In genomic region chr11:62340269-62340901, GRCh38 we compare ENCODE assay signal across 1 cellular context.
TF ChIP-seq lines count a peak whose summit lies in the region.

No MANE protein-coding gene starts in this region.

TF ChIP-seq in HepG2, 621 proteins besides CTCF, POLR2A, EP300 and RAD21 (continued from another document and continues in another):
- no peak for TF ChIP-seq WIZ (CRISPR knock-in tag; IDR thresholded peaks at IDR 0.05)
- TF ChIP-seq ELF3 (CRISPR knock-in tag; IDR thresholded peaks at IDR 0.05), result peak; percentile 70
- no peak for TF ChIP-seq ZNF234 (CRISPR knock-in tag; conservative IDR thresholded peaks at IDR 0.05)
- 0 out of 2 replicates have a peak, but pooled peaks have one; percentile 32 for TF ChIP-seq ZSCAN21 (CRISPR knock-in tag; IDR thresholded peaks at IDR 0.05; ENCODE audit: borderline replicate concordance)
- TF ChIP-seq RAD51 (IDR thresholded peaks at IDR 0.05; ENCODE audit: borderline replicate concordance), result no peak
- no peak for TF ChIP-seq ATF7-NPFF (CRISPR knock-in tag; IDR thresholded peaks at IDR 0.05; ENCODE audit: low read depth)
- no peak for TF ChIP-seq NFIB (CRISPR knock-in tag; IDR thresholded peaks at IDR 0.05; ENCODE audit: borderline replicate concordance)
- no peak for TF ChIP-seq JARID2 (CRISPR knock-in tag; IDR thresholded peaks at IDR 0.05; ENCODE audit: insufficient replicate concordance)
- no peak for TF ChIP-seq AKAP8 (CRISPR knock-in tag; IDR thresholded peaks at IDR 0.05)
- 0 out of 2 replicates have a peak, but pooled peaks have one; percentile 25 for TF ChIP-seq PITX1 (CRISPR knock-in tag; IDR thresholded peaks at IDR 0.05)
- 0 out of 2 replicates have a peak, but pooled peaks have one; percentile 28 for TF ChIP-seq THRA (CRISPR knock-in tag; IDR thresholded peaks at IDR 0.05; ENCODE audit: borderline replicate concordance)
- no peak for TF ChIP-seq EEA1 (CRISPR knock-in tag; IDR thresholded peaks at IDR 0.05; ENCODE audit: borderline replicate concordance)
- no peak for TF ChIP-seq ZNF782 (CRISPR knock-in tag; IDR thresholded peaks at IDR 0.05; ENCODE audit: borderline replicate concordance)
- TF ChIP-seq MEIS1 (CRISPR knock-in tag; IDR thresholded peaks at IDR 0.05; ENCODE audit: borderline replicate concordance), result no peak
- no peak for TF ChIP-seq SKI (IDR thresholded peaks at IDR 0.05; ENCODE audit: partially characterized antibody)
- TF ChIP-seq NCOR1 (IDR thresholded peaks at IDR 0.05; ENCODE audit: borderline replicate concordance, low read length), result peak; percentile 56
- no peak for TF ChIP-seq THYN1 (CRISPR knock-in tag; IDR thresholded peaks at IDR 0.05; ENCODE audit: borderline replicate concordance, low read depth)
- no peak for TF ChIP-seq ZNF746 (CRISPR knock-in tag; IDR thresholded peaks at IDR 0.05)
- TF ChIP-seq SNAPC5 (CRISPR knock-in tag; IDR thresholded peaks at IDR 0.05; ENCODE audit: borderline replicate concordance), result no peak
- no peak for TF ChIP-seq ZNF564 (CRISPR knock-in tag; IDR thresholded peaks at IDR 0.05)
- TF ChIP-seq FOXP1 (IDR thresholded peaks at IDR 0.05), result no peak
- TF ChIP-seq FOXP1 (CRISPR knock-in tag; IDR thresholded peaks at IDR 0.05), result peak; percentile 72
- TF ChIP-seq NFKBIZ (CRISPR knock-in tag; IDR thresholded peaks at IDR 0.05), result no peak
- TF ChIP-seq, protein P1, sequence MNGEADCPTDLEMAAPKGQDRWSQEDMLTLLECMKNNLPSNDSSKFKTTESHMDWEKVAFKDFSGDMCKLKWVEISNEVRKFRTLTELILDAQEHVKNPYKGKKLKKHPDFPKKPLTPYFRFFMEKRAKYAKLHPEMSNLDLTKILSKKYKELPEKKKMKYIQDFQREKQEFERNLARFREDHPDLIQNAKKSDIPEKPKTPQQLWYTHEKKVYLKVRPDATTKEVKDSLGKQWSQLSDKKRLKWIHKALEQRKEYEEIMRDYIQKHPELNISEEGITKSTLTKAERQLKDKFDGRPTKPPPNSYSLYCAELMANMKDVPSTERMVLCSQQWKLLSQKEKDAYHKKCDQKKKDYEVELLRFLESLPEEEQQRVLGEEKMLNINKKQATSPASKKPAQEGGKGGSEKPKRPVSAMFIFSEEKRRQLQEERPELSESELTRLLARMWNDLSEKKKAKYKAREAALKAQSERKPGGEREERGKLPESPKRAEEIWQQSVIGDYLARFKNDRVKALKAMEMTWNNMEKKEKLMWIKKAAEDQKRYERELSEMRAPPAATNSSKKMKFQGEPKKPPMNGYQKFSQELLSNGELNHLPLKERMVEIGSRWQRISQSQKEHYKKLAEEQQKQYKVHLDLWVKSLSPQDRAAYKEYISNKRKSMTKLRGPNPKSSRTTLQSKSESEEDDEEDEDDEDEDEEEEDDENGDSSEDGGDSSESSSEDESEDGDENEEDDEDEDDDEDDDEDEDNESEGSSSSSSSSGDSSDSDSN (CRISPR knock-in tag; IDR thresholded peaks at IDR 0.05), result no peak
- TF ChIP-seq ZBTB10 (CRISPR knock-in tag; IDR thresholded peaks at IDR 0.05; ENCODE audit: borderline replicate concordance), result no peak; the same call in 1 of the 2 replicates
- TF ChIP-seq MXI1 (IDR thresholded peaks at IDR 0.05; ENCODE audit: borderline replicate concordance, low read depth, low read length), result no peak
- TF ChIP-seq ZNF556 (CRISPR knock-in tag; IDR thresholded peaks at IDR 0.05; ENCODE audit: borderline replicate concordance), result no peak
- peak; percentile 48; the same call in 1 of the 2 replicates for TF ChIP-seq BCL6 (CRISPR knock-in tag; IDR thresholded peaks at IDR 0.05)
- no peak for TF ChIP-seq ZFX (CRISPR knock-in tag; IDR thresholded peaks at IDR 0.05; ENCODE audit: low read depth)
- TF ChIP-seq, protein P2, sequence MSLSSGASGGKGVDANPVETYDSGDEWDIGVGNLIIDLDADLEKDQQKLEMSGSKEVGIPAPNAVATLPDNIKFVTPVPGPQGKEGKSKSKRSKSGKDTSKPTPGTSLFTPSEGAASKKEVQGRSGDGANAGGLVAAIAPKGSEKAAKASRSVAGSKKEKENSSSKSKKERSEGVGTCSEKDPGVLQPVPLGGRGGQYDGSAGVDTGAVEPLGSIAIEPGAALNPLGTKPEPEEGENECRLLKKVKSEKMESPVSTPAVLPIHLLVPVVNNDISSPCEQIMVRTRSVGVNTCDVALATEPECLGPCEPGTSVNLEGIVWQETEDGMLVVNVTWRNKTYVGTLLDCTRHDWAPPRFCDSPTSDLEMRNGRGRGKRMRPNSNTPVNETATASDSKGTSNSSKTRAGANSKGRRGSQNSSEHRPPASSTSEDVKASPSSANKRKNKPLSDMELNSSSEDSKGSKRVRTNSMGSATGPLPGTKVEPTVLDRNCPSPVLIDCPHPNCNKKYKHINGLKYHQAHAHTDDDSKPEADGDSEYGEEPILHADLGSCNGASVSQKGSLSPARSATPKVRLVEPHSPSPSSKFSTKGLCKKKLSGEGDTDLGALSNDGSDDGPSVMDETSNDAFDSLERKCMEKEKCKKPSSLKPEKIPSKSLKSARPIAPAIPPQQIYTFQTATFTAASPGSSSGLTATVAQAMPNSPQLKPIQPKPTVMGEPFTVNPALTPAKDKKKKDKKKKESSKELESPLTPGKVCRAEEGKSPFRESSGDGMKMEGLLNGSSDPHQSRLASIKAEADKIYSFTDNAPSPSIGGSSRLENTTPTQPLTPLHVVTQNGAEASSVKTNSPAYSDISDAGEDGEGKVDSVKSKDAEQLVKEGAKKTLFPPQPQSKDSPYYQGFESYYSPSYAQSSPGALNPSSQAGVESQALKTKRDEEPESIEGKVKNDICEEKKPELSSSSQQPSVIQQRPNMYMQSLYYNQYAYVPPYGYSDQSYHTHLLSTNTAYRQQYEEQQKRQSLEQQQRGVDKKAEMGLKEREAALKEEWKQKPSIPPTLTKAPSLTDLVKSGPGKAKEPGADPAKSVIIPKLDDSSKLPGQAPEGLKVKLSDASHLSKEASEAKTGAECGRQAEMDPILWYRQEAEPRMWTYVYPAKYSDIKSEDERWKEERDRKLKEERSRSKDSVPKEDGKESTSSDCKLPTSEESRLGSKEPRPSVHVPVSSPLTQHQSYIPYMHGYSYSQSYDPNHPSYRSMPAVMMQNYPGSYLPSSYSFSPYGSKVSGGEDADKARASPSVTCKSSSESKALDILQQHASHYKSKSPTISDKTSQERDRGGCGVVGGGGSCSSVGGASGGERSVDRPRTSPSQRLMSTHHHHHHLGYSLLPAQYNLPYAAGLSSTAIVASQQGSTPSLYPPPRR (CRISPR knock-in tag; IDR thresholded peaks at IDR 0.05; ENCODE audit: borderline replicate concordance), result peak; percentile 50; the same call in 1 of the 2 replicates
- no peak for TF ChIP-seq ZNF251 (CRISPR knock-in tag; IDR thresholded peaks at IDR 0.05)
- TF ChIP-seq HOXA3 (CRISPR knock-in tag; IDR thresholded peaks at IDR 0.05), result peak; percentile 48
- no peak for TF ChIP-seq ZNF775 (CRISPR knock-in tag; IDR thresholded peaks at IDR 0.05; ENCODE audit: borderline replicate concordance)
- TF ChIP-seq ZSCAN30 (CRISPR knock-in tag; IDR thresholded peaks at IDR 0.05), result no peak
- no peak for TF ChIP-seq ZNF724P (CRISPR knock-in tag; IDR thresholded peaks at IDR 0.05; ENCODE audit: borderline replicate concordance)
- TF ChIP-seq MNT (IDR thresholded peaks at IDR 0.05), result no peak
- peak; percentile 70 for TF ChIP-seq ASH2L (IDR thresholded peaks at IDR 0.05; ENCODE audit: insufficient read length, low read depth, low read length)
- TF ChIP-seq, protein P3, sequence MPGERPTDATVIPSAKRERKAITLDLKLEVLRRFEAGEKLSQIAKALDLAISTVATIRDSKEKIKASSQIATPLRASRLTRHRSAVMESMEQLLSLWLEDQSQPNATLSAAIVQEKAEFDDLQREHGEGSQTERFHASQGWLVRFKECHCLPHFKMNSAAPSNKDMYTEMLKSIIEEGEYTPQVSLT (CRISPR knock-in tag; IDR thresholded peaks at IDR 0.05; ENCODE audit: borderline replicate concordance, low read depth), result no peak
- no peak for TF ChIP-seq ZBTB39 (CRISPR knock-in tag; IDR thresholded peaks at IDR 0.05)
- no peak for TF ChIP-seq ZNF883 (CRISPR knock-in tag; IDR thresholded peaks at IDR 0.05; ENCODE audit: not compliant biosample characterization)
- TF ChIP-seq SP5 (CRISPR knock-in tag; IDR thresholded peaks at IDR 0.05; ENCODE audit: borderline replicate concordance, low read depth), result peak; percentile 49; the same call in 1 of the 2 replicates
- TF ChIP-seq HMG20B (CRISPR knock-in tag; conservative IDR thresholded peaks at IDR 0.05), result peak; percentile 34; the same call in 1 of the 2 replicates
- TF ChIP-seq ZNF615 (CRISPR knock-in tag; IDR thresholded peaks at IDR 0.05; ENCODE audit: borderline replicate concordance), result no peak
- TF ChIP-seq ZBTB42 (CRISPR knock-in tag; IDR thresholded peaks at IDR 0.05), result no peak
- no peak for TF ChIP-seq MYNN (CRISPR knock-in tag; IDR thresholded peaks at IDR 0.05; ENCODE audit: low read depth)
- no peak for TF ChIP-seq CEBPB (IDR thresholded peaks at IDR 0.05; ENCODE audit: borderline replicate concordance, low read depth, low read length)
- no peak for TF ChIP-seq TBX3 (IDR thresholded peaks at IDR 0.05; ENCODE audit: borderline replicate concordance)
- TF ChIP-seq ZNF550 (CRISPR knock-in tag; IDR thresholded peaks at IDR 0.05; ENCODE audit: borderline replicate concordance), result no peak
- TF ChIP-seq, protein P4, sequence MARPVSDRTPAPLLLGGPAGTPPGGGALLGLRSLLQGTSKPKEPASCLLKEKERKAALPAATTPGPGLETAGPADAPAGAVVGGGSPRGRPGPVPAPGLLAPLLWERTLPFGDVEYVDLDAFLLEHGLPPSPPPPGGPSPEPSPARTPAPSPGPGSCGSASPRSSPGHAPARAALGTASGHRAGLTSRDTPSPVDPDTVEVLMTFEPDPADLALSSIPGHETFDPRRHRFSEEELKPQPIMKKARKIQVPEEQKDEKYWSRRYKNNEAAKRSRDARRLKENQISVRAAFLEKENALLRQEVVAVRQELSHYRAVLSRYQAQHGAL (CRISPR knock-in tag; IDR thresholded peaks at IDR 0.05; ENCODE audit: not compliant biosample characterization), result no peak
- no peak for TF ChIP-seq PAX8 (CRISPR knock-in tag; IDR thresholded peaks at IDR 0.05; ENCODE audit: borderline replicate concordance)
- TF ChIP-seq SIX1 (CRISPR knock-in tag; IDR thresholded peaks at IDR 0.05; ENCODE audit: borderline replicate concordance), result peak; percentile 28; the same call in 1 of the 2 replicates
- TF ChIP-seq ZNF891 (CRISPR knock-in tag; IDR thresholded peaks at IDR 0.05), result no peak
- TF ChIP-seq SCMH1 (CRISPR knock-in tag; IDR thresholded peaks at IDR 0.05; ENCODE audit: borderline replicate concordance), result no peak
- 0 out of 2 replicates have a peak, but pooled peaks have one; percentile 42 for TF ChIP-seq ZBTB7B (CRISPR knock-in tag; IDR thresholded peaks at IDR 0.05)
- TF ChIP-seq ATAD3A (CRISPR knock-in tag; IDR thresholded peaks at IDR 0.05), result no peak
- no peak for TF ChIP-seq ZNF614 (CRISPR knock-in tag; IDR thresholded peaks at IDR 0.05; ENCODE audit: borderline replicate concordance)
- TF ChIP-seq SMAD3 (CRISPR knock-in tag; IDR thresholded peaks at IDR 0.05), result no peak
